9 cellular contexts compared by ENCODE assay signal in genomic region chr2:194867328-194867727, GRCh38.
DNase-seq lines count a peak whose midpoint lies in the region; ATAC-seq and TF ChIP-seq lines count a peak whose summit lies in the region.
"Had no signal": no experiment of that assay in that cellular context is flagged by ENCODE, and none has a peak within 500 bp of the region (broad histone marks: within the 10 kb centered on the region; RNA-seq: fewer than 3 reads in every experiment).

No MANE protein-coding gene starts in this region.

- no peaks in the 10 kb centered on the region for H3K9me3 Mint-ChIP-seq in activated naive CD4-positive, alpha-beta T cell treated with anti-CD3 and anti-CD28 coated beads, Interleukin-2, amount 10 ng/mL, durations not matched to agents 7 days and 5 days

- no TSS peak for BruUV-seq in PC-3 (replicated peaks; lab: Mats Ljungman, UMichigan)

- 56% methylated on average over 1 of the region's 1 CpG for WGBS in hepatocyte (ENCODE audit: low lambda C conversion rate, missing lambda C conversion rate)

- CTCF ChIA-PET in PC-3 (lab: Charles Lee), result interaction anchor here (0.6 to 1.0 kb wide), 3 partner anchors 57 to 444 kb away, joined by 3 read pairs; no protein-coding TSS in a partner anchor
- CTCF ChIA-PET in activated naive CD4-positive, alpha-beta T cell treated with anti-CD3 and anti-CD28 coated beads, Interleukin-2, amount 10 ng/mL, durations not matched to agents 7 days and 5 days (lab: Charles Lee), result interaction anchor here (0.6 kb wide), 3 partner anchors 99 to 846 kb away, joined by 3 read pairs; no protein-coding TSS in a partner anchor

- no peaks in the 10 kb centered on the region for H3K36me3 ChIP-seq in PC-3 (ENCODE audit: low read depth, low read length)
- H3K36me3 ChIP-seq in hepatocyte (replicated peaks; ENCODE audit: insufficient read depth, low read depth), result no peaks in the 10 kb centered on the region
- H3K36me3 ChIP-seq: SJSA1 had no signal

- no peaks in the 10 kb centered on the region for H3K27me3 Mint-ChIP-seq in activated naive CD4-positive, alpha-beta T cell treated with anti-CD3 and anti-CD28 coated beads, Interleukin-2, amount 10 ng/mL, durations not matched to agents 7 days and 5 days

- H3K27ac Mint-ChIP-seq in activated naive CD4-positive, alpha-beta T cell treated with anti-CD3 and anti-CD28 coated beads, Interleukin-2, amount 10 ng/mL, durations not matched to agents 7 days and 5 days, result no peak overlapping the region

- ATAC-seq in GM18502 (IDR thresholded peaks at IDR 0.05; ENCODE audit: poor library complexity, unreplicated experiment) (peak; percentile 61), HG03175 (IDR thresholded peaks at IDR 0.05; ENCODE audit: unreplicated experiment) (peak; percentile 69), PC-3 (peak; percentile 81), GM18505 (IDR thresholded peaks at IDR 0.05; ENCODE audit: unreplicated experiment) (no peak), GM18909 (IDR thresholded peaks at IDR 0.05; ENCODE audit: poor library complexity, unreplicated experiment) (no peak)

- H3K4me1 Mint-ChIP-seq in activated naive CD4-positive, alpha-beta T cell treated with anti-CD3 and anti-CD28 coated beads, Interleukin-2, amount 10 ng/mL, durations not matched to agents 7 days and 5 days, result no peaks in the 10 kb centered on the region

- POLR2A ChIA-PET in PC-3 (lab: Charles Lee; ENCODE audit: unreplicated experiment), result no interaction called here

- no peak overlapping the region for H3K9ac ChIP-seq in PC-3 (ENCODE audit: low read length)

- no peak for TF ChIP-seq POLR2A in GM18505 (IDR thresholded peaks at IDR 0.05; ENCODE audit: borderline replicate concordance, extremely low read depth, insufficient read depth, insufficient read length)

- H3K9me3 ChIP-seq in PC-3 (ENCODE audit: low read length) (no peaks in the 10 kb centered on the region), hepatocyte (ENCODE audit: low read depth) (no peaks in the 10 kb centered on the region)
- H3K9me3 ChIP-seq: SJSA1 had no signal

- H3K4me2 ChIP-seq in PC-3 (ENCODE audit: low read length) (no peak overlapping the region), hepatocyte (no peak overlapping the region)

- no peaks in the 10 kb centered on the region for H3K4me1 ChIP-seq in PC-3 (ENCODE audit: insufficient read depth, low read length)
- no peaks in the 10 kb centered on the region for H3K4me1 ChIP-seq in hepatocyte (ENCODE audit: insufficient read depth)
- H3K4me1 ChIP-seq: SJSA1 had no signal

- peak; percentile 44 for DNase-seq in PC-3
- DNase-seq in hepatocyte (ENCODE audit: low spot score), result no peak
- no peak for DNase-seq in activated naive CD4-positive, alpha-beta T cell treated with anti-CD3 and anti-CD28 coated beads, Interleukin-2, amount 10 ng/mL, durations not matched to agents 7 days and 5 days
- DNase-seq in T1000 (lab: John Stamatoyannopoulos, UW), result no peak

- H3K9me2 ChIP-seq in PC-3 (replicated peaks; ENCODE audit: low read length), result no peaks in the 10 kb centered on the region
- no peaks in the 10 kb centered on the region for H3K9me2 ChIP-seq in hepatocyte (replicated peaks; ENCODE audit: insufficient read depth)

- no peak overlapping the region for H3K4me3 Mint-ChIP-seq in activated naive CD4-positive, alpha-beta T cell treated with anti-CD3 and anti-CD28 coated beads, Interleukin-2, amount 10 ng/mL, durations not matched to agents 7 days and 5 days

- H3K4me3 ChIP-seq in PC-3 (ENCODE audit: low read length), result no peak overlapping the region
- no peak overlapping the region for H3K4me3 ChIP-seq in hepatocyte
- H3K4me3 ChIP-seq: SJSA1 had no signal

- peak; percentile 64 for TF ChIP-seq CTCF in PC-3 (conservative IDR thresholded peaks at IDR 0.05; ENCODE audit: low read depth, low read length)
- TF ChIP-seq CTCF in hepatocyte (IDR thresholded peaks at IDR 0.05; ENCODE audit: poor library complexity), result peak; percentile 33

- peak overlapping the region; percentile 64; the same call in 1 of the 2 replicates for H2AFZ ChIP-seq in PC-3 (ENCODE audit: low read length)
- no peak overlapping the region for H2AFZ ChIP-seq in hepatocyte

- H4K20me1 ChIP-seq in PC-3 (ENCODE audit: low read length) (no peaks in the 10 kb centered on the region), hepatocyte (ENCODE audit: insufficient read depth, poor library complexity, severe bottlenecking) (no peaks in the 10 kb centered on the region)

- intact Hi-C loops in PC-3 (cut with micrococcal nuclease), result loop anchor here (1.0 to 5.0 kb wide), 3 partner anchors 321 to 700 kb away; no protein-coding TSS in a partner anchor

- no peaks in the 10 kb centered on the region for H3K79me2 ChIP-seq in PC-3 (ENCODE audit: low read length)
- H3K79me2 ChIP-seq in hepatocyte, result no peaks in the 10 kb centered on the region

- no peaks in the 10 kb centered on the region for H3K27me3 ChIP-seq in PC-3 (ENCODE audit: low read length)
- H3K27me3 ChIP-seq in hepatocyte, result no peaks in the 10 kb centered on the region
- H3K27me3 ChIP-seq: SJSA1 had no signal

- H3K27ac ChIP-seq in PC-3 (ENCODE audit: low read length) (no peak overlapping the region), hepatocyte (no peak overlapping the region)
- H3K27ac ChIP-seq: SJSA1 had no signal

- no peaks in the 10 kb centered on the region for H3F3A ChIP-seq in PC-3 (ENCODE audit: low read length, unreplicated experiment)

- H3K36me3 Mint-ChIP-seq in activated naive CD4-positive, alpha-beta T cell treated with anti-CD3 and anti-CD28 coated beads, Interleukin-2, amount 10 ng/mL, durations not matched to agents 7 days and 5 days, result no peaks in the 10 kb centered on the region

Comparison
In these comparisons a context has a peak if more than half of its experiments do, and no peak if none do; other contexts are left out.
1. ATAC-seq: peak in GM18502 (single experiment), HG03175 (single experiment) and PC-3 (single experiment); none in GM18505 (single experiment) and GM18909 (single experiment).